ENCODE assay signal across 25 cellular contexts in the genomic region with DNA sequence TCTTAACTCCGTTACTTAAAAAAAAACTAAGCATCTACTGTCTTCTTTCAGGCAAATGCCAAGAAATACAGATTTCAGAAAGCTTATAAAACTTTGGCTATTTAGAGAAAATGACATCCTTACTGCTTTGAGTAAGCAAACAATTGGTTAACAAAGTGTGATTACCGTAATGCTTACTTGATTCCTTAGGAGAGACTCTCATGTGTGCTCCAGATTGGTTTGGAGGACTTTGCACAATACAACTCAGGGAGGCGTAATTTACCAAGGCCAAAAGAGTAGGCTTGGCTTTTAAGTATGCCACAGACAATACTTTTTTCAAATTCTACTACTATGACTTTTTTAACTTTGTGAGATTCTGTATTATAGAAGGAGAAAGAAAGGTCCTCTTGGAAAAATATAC.
DNase-seq lines count a peak whose midpoint lies in the region; ATAC-seq, FAIRE-seq and TF ChIP-seq lines count a peak whose summit lies in the region.
"Had no signal": no experiment of that assay in that cellular context is flagged by ENCODE, and none has a peak within 500 bp of the region (broad histone marks: within the 10 kb centered on the region; RNA-seq: fewer than 3 reads in every experiment).

No MANE protein-coding gene starts in this region.

- CTCF ChIA-PET in PC-3 (lab: Charles Lee), result no interaction called here

- DNase-seq in astrocyte (ENCODE audit: low read depth) (no peak), left lung (no peak), mesendoderm (no peak), upper lobe of right lung (no peak), retina (no peak), PC-3 (no peak), LoVo (ENCODE audit: low spot score) (no peak)
- DNase-seq: 8988T; ACHN; AML-193; Caco-2; Calu3; CD4-positive, alpha-beta T cell; CD8-positive, alpha-beta T cell; DMS79 treated with DMSO at 0.1 percent for 48 hours; EL; GDM1 had no signal

- H3K9me3 Mint-ChIP-seq in astrocyte (ENCODE audit: unreplicated experiment), result peaks cover 3% of the 10 kb centered on the region

- WGBS in mesendoderm (ENCODE audit: extremely low coverage, insufficient coverage, low lambda C conversion rate), result no CpG with 5 or more reads among the region's 3 CpGs

- H3K79me1 ChIP-seq in mesendoderm (ENCODE audit: low read length), result no peaks in the 10 kb centered on the region

- H2AK5ac ChIP-seq in mesendoderm (ENCODE audit: low read length), result no peak overlapping the region

- H3K27me3 ChIP-seq in astrocyte (ENCODE audit: insufficient read depth, low read length) (no peaks in the 10 kb centered on the region), left lung (no peaks in the 10 kb centered on the region), mesendoderm (ENCODE audit: insufficient read depth, low read length, poor library complexity) (no peaks in the 10 kb centered on the region), upper lobe of right lung (no peaks in the 10 kb centered on the region), PC-3 (ENCODE audit: low read length) (no peaks in the 10 kb centered on the region)
- H3K27me3 ChIP-seq: BLaER1 treated with 17β-estradiol and CSF1 and Interleukin-3, amounts not matched to agents 10 nM and 100 nM had no signal

- H3K4me3 ChIP-seq in astrocyte (ENCODE audit: insufficient read depth, low read depth, low read length) (no peak overlapping the region), left lung (no peak overlapping the region), mesendoderm (ENCODE audit: low read length) (no peak overlapping the region), upper lobe of right lung (no peak overlapping the region), PC-3 (ENCODE audit: low read length) (no peak overlapping the region)
- H3K4me3 ChIP-seq: BLaER1 treated with 17β-estradiol and CSF1 and Interleukin-3, amounts not matched to agents 10 nM and 100 nM; GM12878 had no signal

- H3K4me3 Mint-ChIP-seq in astrocyte (ENCODE audit: unreplicated experiment), result no peak overlapping the region
- H3K4me3 Mint-ChIP-seq: B cell; CD4-positive, alpha-beta T cell; CD8-positive, alpha-beta T cell had no signal

- no peak overlapping the region for H3K4me2 ChIP-seq in astrocyte (ENCODE audit: low read length)
- H3K4me2 ChIP-seq in mesendoderm (ENCODE audit: low read length), result no peak overlapping the region
- no peak overlapping the region for H3K4me2 ChIP-seq in PC-3 (ENCODE audit: low read length)
- H3K4me2 ChIP-seq: BLaER1 treated with 17β-estradiol and CSF1 and Interleukin-3, amounts not matched to agents 10 nM and 100 nM had no signal

- H3K56ac ChIP-seq in mesendoderm (ENCODE audit: low read length), result no peak overlapping the region

- no peak overlapping the region for H3K27ac ChIP-seq in astrocyte (ENCODE audit: low read depth, low read length)
- H3K27ac ChIP-seq in left lung, result no peak overlapping the region
- H3K27ac ChIP-seq in mesendoderm (ENCODE audit: low read depth, low read length), result peak overlapping the region; percentile 28
- no peak overlapping the region for H3K27ac ChIP-seq in upper lobe of right lung
- no peak overlapping the region for H3K27ac ChIP-seq in PC-3 (ENCODE audit: low read length)
- H3K27ac ChIP-seq: BLaER1 treated with 17β-estradiol and CSF1 and Interleukin-3, amounts not matched to agents 10 nM and 100 nM; C4-2B had no signal

- H4K20me1 ChIP-seq in astrocyte (ENCODE audit: insufficient read depth, low read length), result no peaks in the 10 kb centered on the region
- 0 out of 2 replicates have a peak, but pooled peaks cover 4% of the 10 kb centered on the region for H4K20me1 ChIP-seq in PC-3 (ENCODE audit: low read length)

- intact Hi-C loops in left lung (cut with DNase I), result no loop called here
- intact Hi-C loops in upper lobe of right lung (cut with DNase I), result no loop called here
- intact Hi-C loops in PC-3 (cut with micrococcal nuclease), result loop anchor here (5.0 kb wide), 1 partner anchor 121 kb away; a partner anchor contains a TSS

- H2BK120ac ChIP-seq in mesendoderm (ENCODE audit: low read depth, low read length), result no peak overlapping the region

- no peaks in the 10 kb centered on the region for H3K9me2 ChIP-seq in PC-3 (replicated peaks; ENCODE audit: low read length)

- no peak overlapping the region for H3K18ac ChIP-seq in mesendoderm (ENCODE audit: low read length)

- H3K36me3 Mint-ChIP-seq in astrocyte (ENCODE audit: low read depth, unreplicated experiment), result peaks cover 21% of the 10 kb centered on the region

- H2BK15ac ChIP-seq in mesendoderm (replicated peaks; ENCODE audit: low read depth), result no peak overlapping the region

- H4K8ac ChIP-seq in mesendoderm (ENCODE audit: low read depth, low read length), result no peak overlapping the region

- H3K9me3 ChIP-seq in astrocyte (ENCODE audit: insufficient read depth, low read depth, low read length) (no peaks in the 10 kb centered on the region), left lung (no peaks in the 10 kb centered on the region), upper lobe of right lung (no peaks in the 10 kb centered on the region), PC-3 (ENCODE audit: low read length) (no peaks in the 10 kb centered on the region)
- H3K9me3 ChIP-seq: Caco-2 had no signal

- H3K27ac Mint-ChIP-seq in astrocyte (ENCODE audit: unreplicated experiment), result no peak overlapping the region
- H3K27ac Mint-ChIP-seq: B cell; CD4-positive, alpha-beta T cell; CD8-positive, alpha-beta T cell had no signal

- H2AFZ ChIP-seq in astrocyte (ENCODE audit: low read depth, low read length) (no peak overlapping the region), PC-3 (ENCODE audit: low read length) (no peak overlapping the region)

- H3F3A ChIP-seq in PC-3 (ENCODE audit: low read length, unreplicated experiment), result no peaks in the 10 kb centered on the region

- H2BK5ac ChIP-seq in mesendoderm (ENCODE audit: low read length), result no peak overlapping the region

- TF ChIP-seq CTCF in astrocyte (IDR thresholded peaks at IDR 0.05; ENCODE audit: insufficient read depth, low read depth, low read length), result no peak
- TF ChIP-seq CTCF in left lung (IDR thresholded peaks at IDR 0.05), result no peak
- no peak for TF ChIP-seq CTCF in upper lobe of right lung (IDR thresholded peaks at IDR 0.05)
- no peak for TF ChIP-seq CTCF in PC-3 (conservative IDR thresholded peaks at IDR 0.05; ENCODE audit: low read depth, low read length)

- no peak overlapping the region for H4K5ac ChIP-seq in mesendoderm (ENCODE audit: low read length)

- ATAC-seq in left lung, result peak; percentile 96
- ATAC-seq in upper lobe of right lung, result peak; percentile 83
- no peak for ATAC-seq in PC-3
- ATAC-seq in GM21528 (IDR thresholded peaks at IDR 0.05; ENCODE audit: low FRiP score, unreplicated experiment), result no peak
- ATAC-seq: CD8-positive, alpha-beta T cell; GM12878 had no signal

- H3K9ac ChIP-seq in astrocyte (ENCODE audit: low read length), result no peak overlapping the region
- no peak overlapping the region for H3K9ac ChIP-seq in mesendoderm (ENCODE audit: low read length)
- no peak overlapping the region for H3K9ac ChIP-seq in PC-3 (ENCODE audit: low read length)
- H3K9ac ChIP-seq: BLaER1 treated with 17β-estradiol and CSF1 and Interleukin-3, amounts not matched to agents 10 nM and 100 nM had no signal

- BruUV-seq in PC-3 (replicated peaks; lab: Mats Ljungman, UMichigan), result no TSS peak

- H3K4ac ChIP-seq in mesendoderm (ENCODE audit: low read depth, low read length), result no peak overlapping the region

- H3K4me1 ChIP-seq in astrocyte (ENCODE audit: insufficient read depth, low read length) (peaks cover 10% of the 10 kb centered on the region), left lung (no peaks in the 10 kb centered on the region), mesendoderm (ENCODE audit: control insufficient read depth, low read depth, low read length) (no peaks in the 10 kb centered on the region), upper lobe of right lung (no peaks in the 10 kb centered on the region), PC-3 (ENCODE audit: insufficient read depth, low read length) (peaks cover 8% of the 10 kb centered on the region)
- H3K4me1 ChIP-seq: BLaER1 treated with 17β-estradiol and CSF1 and Interleukin-3, amounts not matched to agents 10 nM and 100 nM; Caco-2 had no signal

- POLR2A ChIA-PET in PC-3 (lab: Charles Lee; ENCODE audit: unreplicated experiment), result no interaction called here

- no peaks in the 10 kb centered on the region for H3K27me3 Mint-ChIP-seq in astrocyte (ENCODE audit: low read depth, unreplicated experiment)
- H3K27me3 Mint-ChIP-seq: B cell; CD4-positive, alpha-beta T cell had no signal

- no peak overlapping the region for H3K23ac ChIP-seq in mesendoderm (ENCODE audit: low read length)

- peaks cover 10% of the 10 kb centered on the region for H3K4me1 Mint-ChIP-seq in astrocyte (ENCODE audit: low read depth, unreplicated experiment)
- H3K4me1 Mint-ChIP-seq: B cell had no signal

- peak; percentile 67 for FAIRE-seq in astrocyte (lab: Jason Lieb, UNC)
- FAIRE-seq: A204.1, D721Med, GM12878, GM18507 had no signal

- no peaks in the 10 kb centered on the region for H3K79me2 ChIP-seq in astrocyte (ENCODE audit: insufficient read depth, low read length)
- H3K79me2 ChIP-seq in mesendoderm (ENCODE audit: control insufficient read depth, insufficient read depth, low read length), result no peaks in the 10 kb centered on the region
- H3K79me2 ChIP-seq in PC-3 (ENCODE audit: low read length), result no peaks in the 10 kb centered on the region

- H3K36me3 ChIP-seq in astrocyte (ENCODE audit: insufficient read depth, low read length), result no peaks in the 10 kb centered on the region
- peaks cover 0 to 20% of the 10 kb centered on the region in 2 donors for H3K36me3 ChIP-seq in left lung
- no peaks in the 10 kb centered on the region for H3K36me3 ChIP-seq in mesendoderm (ENCODE audit: control insufficient read depth, insufficient read depth, low read length)
- H3K36me3 ChIP-seq in upper lobe of right lung, result peaks cover 18% of the 10 kb centered on the region
- peaks cover 12% of the 10 kb centered on the region; the same call in 1 of the 2 replicates for H3K36me3 ChIP-seq in PC-3 (ENCODE audit: low read depth, low read length)

Comparison
In these comparisons a context has a peak if more than half of its experiments do, and no peak if none do; other contexts are left out.
1. ATAC-seq: peak in left lung (single experiment) and upper lobe of right lung (single experiment); none in PC-3 (single experiment) and GM21528 (single experiment).